14 cellular contexts compared by ENCODE assay signal in genomic region chr10:122329416-122329815, GRCh38. TPM values are rescaled to one million over a fixed set of nuclear protein-coding genes. Genes with fewer than 3 reads are reported as not detected.
DNase-seq lines count a peak whose midpoint lies in the region; ATAC-seq, FAIRE-seq and TF ChIP-seq lines count a peak whose summit lies in the region.
"Had no signal": no experiment of that assay in that cellular context is flagged by ENCODE, and none has a peak within 500 bp of the region (broad histone marks: within the 10 kb centered on the region; RNA-seq: fewer than 3 reads in every experiment).

No MANE protein-coding gene starts in this region.

- no peaks in the 10 kb centered on the region for H4K20me1 ChIP-seq in HepG2 (ENCODE audit: insufficient read depth, low read length)
- H4K20me1 ChIP-seq: BLaER1 treated with 17β-estradiol and CSF1 and Interleukin-3, amounts not matched to agents 10 nM and 100 nM had no signal

- H3K79me2 ChIP-seq in HepG2 (ENCODE audit: insufficient read depth, low read length): peaks cover 8% of the 10 kb centered on the region

- TF ChIP-seq RAD21 in HepG2 (CRISPR knock-in tag; IDR thresholded peaks at IDR 0.05): no peak

- H3K36me3 ChIP-seq in HepG2 (replicated peaks in 1 of 2; ENCODE audit: control insufficient read depth in 1 of 2, insufficient read depth in 2 of 2, low read length in 2 of 2) (no peaks in the 10 kb centered on the region), right lobe of liver (no peaks in the 10 kb centered on the region)
- H3K36me3 ChIP-seq: BLaER1 treated with 17β-estradiol and CSF1 and Interleukin-3, amounts not matched to agents 10 nM and 100 nM; HAP-1 had no signal

- H3K4me1 Mint-ChIP-seq in dendritic cell treated with granulocyte-macrophage colony-stimulating factor and Interleukin-4, amounts not matched to agents 40 ng/mL and 50 ng/mL, for 4 days (ENCODE audit: low read depth): peaks cover 47% of the 10 kb centered on the region
- H3K4me1 Mint-ChIP-seq in osteocyte (ENCODE audit: unreplicated experiment): peaks cover 23% of the 10 kb centered on the region
- H3K4me1 Mint-ChIP-seq in MCF 10A (ENCODE audit: insufficient read depth, unreplicated experiment): peaks cover 7% of the 10 kb centered on the region
- H3K4me1 Mint-ChIP-seq: CD4-positive, CD25-positive, alpha-beta regulatory T cell had no signal

- no peak overlapping the region for H3K9ac ChIP-seq in HepG2 (ENCODE audit: insufficient read depth, low read depth, low read length)
- H3K9ac ChIP-seq: BLaER1 treated with 17β-estradiol and CSF1 and Interleukin-3, amounts not matched to agents 10 nM and 100 nM had no signal

- H3K9me3 ChIP-seq in HepG2 (ENCODE audit: low read length): no peaks in the 10 kb centered on the region
- H3K9me3 ChIP-seq in right lobe of liver: no peaks in the 10 kb centered on the region
- H3K9me3 ChIP-seq: BLaER1 treated with 17β-estradiol and CSF1 and Interleukin-3, amounts not matched to agents 10 nM and 100 nM; HAP-1 had no signal

- peaks cover 29% of the 10 kb centered on the region for H3K27me3 Mint-ChIP-seq in dendritic cell treated with granulocyte-macrophage colony-stimulating factor and Interleukin-4, amounts not matched to agents 40 ng/mL and 50 ng/mL, for 4 days
- H3K27me3 Mint-ChIP-seq in osteocyte (ENCODE audit: unreplicated experiment) (no peaks in the 10 kb centered on the region), MCF 10A (ENCODE audit: insufficient read depth, unreplicated experiment) (no peaks in the 10 kb centered on the region)

- ATAC-seq in HepG2 (no peak), right lobe of liver (no peak)

- no peak for TF ChIP-seq POLR2A in HepG2 (IDR thresholded peaks at IDR 0.05; ENCODE audit: insufficient read depth in 1 of 2, low read depth in 2 of 2, low read length in 2 of 2)
- no peak for TF ChIP-seq POLR2A in right lobe of liver (IDR thresholded peaks at IDR 0.05)

- H3K4me3 Mint-ChIP-seq in dendritic cell treated with granulocyte-macrophage colony-stimulating factor and Interleukin-4, amounts not matched to agents 40 ng/mL and 50 ng/mL, for 4 days: no peak overlapping the region
- H3K4me3 Mint-ChIP-seq in osteocyte (ENCODE audit: unreplicated experiment) (no peak overlapping the region), MCF 10A (ENCODE audit: unreplicated experiment) (no peak overlapping the region)
- H3K4me3 Mint-ChIP-seq: CD4-positive, CD25-positive, alpha-beta regulatory T cell had no signal

- POLR2A ChIA-PET in HepG2 (lab: Yijun Ruan, JAX) (interaction anchor here (1.3 to 7.6 kb wide), 3 partner anchors 15 to 45 kb away, joined by 4 to 141 read pairs (median 4); partner anchors contain the start of gene PLEKHA1), MCF 10A (lab: Yijun Ruan, JAX) (interaction anchor here (0.9 kb wide), 1 partner anchor 22 kb away, joined by 3 read pairs; no protein-coding TSS in a partner anchor)

- in situ Hi-C loops in HepG2 (cut with HindIII; ENCODE audit: extremely low pct_ligation_motif_present, low pct_unique_long_range_greater_than_20kb): no loop called here

- BruUV-seq in HepG2 (replicated peaks; lab: Mats Ljungman, UMichigan) (no TSS peak), MCF 10A (replicated peaks; lab: Mats Ljungman, UMichigan) (no TSS peak)

- no peaks in the 10 kb centered on the region for H3K36me3 Mint-ChIP-seq in dendritic cell treated with granulocyte-macrophage colony-stimulating factor and Interleukin-4, amounts not matched to agents 40 ng/mL and 50 ng/mL, for 4 days (ENCODE audit: low read depth)
- H3K36me3 Mint-ChIP-seq in osteocyte (ENCODE audit: unreplicated experiment): no peaks in the 10 kb centered on the region
- no peaks in the 10 kb centered on the region for H3K36me3 Mint-ChIP-seq in MCF 10A (ENCODE audit: insufficient read depth, unreplicated experiment)
- H3K36me3 Mint-ChIP-seq: CD4-positive, CD25-positive, alpha-beta regulatory T cell had no signal

- no peak for FAIRE-seq in HepG2 (lab: Jason Lieb, UNC)

- TF ChIP-seq CTCF in HepG2 (CRISPR knock-in tag; IDR thresholded peaks at IDR 0.05): no peak
- TF ChIP-seq CTCF in right lobe of liver (IDR thresholded peaks at IDR 0.05): no peak
- no peak for TF ChIP-seq CTCF in osteocyte (IDR thresholded peaks at IDR 0.05)
- TF ChIP-seq CTCF in MCF 10A (IDR thresholded peaks at IDR 0.05; ENCODE audit: unreplicated experiment): no peak

- H3K4me1 ChIP-seq in HepG2 (ENCODE audit: insufficient read depth, low read length) (peaks cover 56% of the 10 kb centered on the region), right lobe of liver (no peaks in the 10 kb centered on the region)
- H3K4me1 ChIP-seq: HAP-1 had no signal

- no peaks in the 10 kb centered on the region for H3K9me3 Mint-ChIP-seq in dendritic cell treated with granulocyte-macrophage colony-stimulating factor and Interleukin-4, amounts not matched to agents 40 ng/mL and 50 ng/mL, for 4 days
- H3K9me3 Mint-ChIP-seq in osteocyte (ENCODE audit: unreplicated experiment): peaks cover 4% of the 10 kb centered on the region
- no peaks in the 10 kb centered on the region for H3K9me3 Mint-ChIP-seq in MCF 10A (ENCODE audit: unreplicated experiment)

- H3K4me2 ChIP-seq in HepG2 (ENCODE audit: low read depth, low read length): no peak overlapping the region

- H3K27ac Mint-ChIP-seq in dendritic cell treated with granulocyte-macrophage colony-stimulating factor and Interleukin-4, amounts not matched to agents 40 ng/mL and 50 ng/mL, for 4 days: peak overlapping the region; percentile 78
- no peak overlapping the region for H3K27ac Mint-ChIP-seq in osteocyte (ENCODE audit: unreplicated experiment)
- no peak overlapping the region for H3K27ac Mint-ChIP-seq in MCF 10A (ENCODE audit: low read depth, unreplicated experiment)
- H3K27ac Mint-ChIP-seq: CD4-positive, CD25-positive, alpha-beta regulatory T cell had no signal

- CTCF ChIA-PET in HepG2 (lab: Yijun Ruan, JAX; ENCODE audit: low intra/inter-chr PET ratio, low total read pairs) (no interaction called here), MCF 10A (lab: Yijun Ruan, JAX) (interaction anchor here (0.7 to 0.9 kb wide), 2 partner anchors 10 to 30 kb away, joined by 3 read pairs; no protein-coding TSS in a partner anchor)

- H3K27me3 ChIP-seq in HepG2 (ENCODE audit: control insufficient read depth in 1 of 2, insufficient read depth in 2 of 2, low read length in 2 of 2) (no peaks in the 10 kb centered on the region), right lobe of liver (no peaks in the 10 kb centered on the region)
- H3K27me3 ChIP-seq: BLaER1 treated with 17β-estradiol and CSF1 and Interleukin-3, amounts not matched to agents 10 nM and 100 nM had no signal

- WGBS in HepG2 (ENCODE audit: low lambda C conversion rate): 93% methylated on average over 12 of the region's 13 CpGs
- 92% methylated on average over 9 of the region's 13 CpGs for WGBS in right lobe of liver (ENCODE audit: insufficient coverage, low coverage, low lambda C conversion rate, missing lambda C conversion rate)

- H3K27ac ChIP-seq in HepG2 (ENCODE audit: extremely low read length, insufficient read depth, low read length): no peak overlapping the region
- no peak overlapping the region for H3K27ac ChIP-seq in right lobe of liver
- H3K27ac ChIP-seq: BLaER1 treated with 17β-estradiol and CSF1 and Interleukin-3, amounts not matched to agents 10 nM and 100 nM had no signal

- intact Hi-C loops in HepG2 (cut with micrococcal nuclease; ENCODE audit: unreplicated experiment) (no loop called here), right lobe of liver (cut with DNase I) (no loop called here), MCF 10A (cut with micrococcal nuclease) (no loop called here)
- intact Hi-C loops in dendritic cell treated with granulocyte-macrophage colony-stimulating factor and Interleukin-4, amounts not matched to agents 40 ng/mL and 50 ng/mL, for 4 days (cut with micrococcal nuclease): no loop called here

- H2AFZ ChIP-seq in HepG2 (ENCODE audit: low read length): no peak overlapping the region

- DNase-seq in HepG2 (ENCODE audit: low spot score): no peak
- DNase-seq in right lobe of liver: no peak
- peak; percentile 72 for DNase-seq in osteocyte (ENCODE audit: extremely low spot score, unreplicated experiment)
- DNase-seq in MCF 10A (ENCODE audit: unreplicated experiment): no peak
- no peak for DNase-seq in AG20443 (ENCODE audit: low spot score)
- DNase-seq in cortex of kidney (lab: John Stamatoyannopoulos, UW): no peak
- DNase-seq: 8988T; CD4-positive, CD25-positive, alpha-beta regulatory T cell; GOT3 had no signal

- TF ChIP-seq EP300 in HepG2 (IDR thresholded peaks at IDR 0.05; ENCODE audit: low read depth in 2 of 2, low read length in 2 of 2): no peak
- TF ChIP-seq EP300 in HepG2 (CRISPR knock-in tag; IDR thresholded peaks at IDR 0.05; ENCODE audit: borderline replicate concordance): no peak

- H3K4me3 ChIP-seq in HepG2 (replicated peaks in 1 of 3; ENCODE audit: insufficient read depth in 1 of 3, low read depth in 2 of 3, low read length in 3 of 3) (no peak overlapping the region), right lobe of liver (no peak overlapping the region)
- H3K4me3 ChIP-seq: BLaER1 treated with 17β-estradiol and CSF1 and Interleukin-3, amounts not matched to agents 10 nM and 100 nM; HAP-1 had no signal

RNA-seq across cellular contexts. Expression of gene PLEKHA1, which starts 45.1 kb away (rescaled TPM):
- 30.8 and 32.2 TPM in 2 replicates for total RNA-seq in HepG2 (2016; rRNA removed; fragmentation: Illumina TruSeq; extraction: Trizol)
- 30.5 and 35.2 TPM in 2 replicates for total RNA-seq in HepG2 (2016; cell fraction: cytosol; rRNA removed; fragmentation: Illumina TruSeq; extraction: Trizol; ENCODE audit: low read depth)
- 31.2 and 31.8 TPM in 2 replicates for total RNA-seq in HepG2 (2016; cell fraction: insoluble cytoplasmic fraction; rRNA removed; fragmentation: Illumina TruSeq; extraction: Trizol)
- 30.6 and 31.8 TPM in 2 replicates for total RNA-seq in HepG2 (2016; cell fraction: membrane; rRNA removed; fragmentation: Illumina TruSeq; extraction: Trizol)
- total RNA-seq in HepG2 (2016; cell fraction: nucleus; rRNA removed; fragmentation: Illumina TruSeq; extraction: Trizol): 49.0 and 52.5 TPM in 2 replicates
- 48.6 and 53.3 TPM in 2 replicates for polyA plus RNA-seq in HepG2 (2011; rRNA removed)
- polyA plus RNA-seq in HepG2 (2011; cell fraction: cytosol; rRNA removed): 22.6 and 33.2 TPM in 2 replicates
- 69.6 and 81.2 TPM in 2 replicates for polyA plus RNA-seq in HepG2 (2011; cell fraction: nucleus; rRNA removed)
- polyA plus RNA-seq in HepG2 (2012): 47.9 and 50.2 TPM in 2 replicates
- polyA plus RNA-seq in HepG2 (2016; cell fraction: cytosol; fragmentation: Illumina TruSeq; extraction: Trizol; ENCODE audit: low read depth): 2.8 and 3.5 TPM in 2 replicates
- polyA plus RNA-seq in HepG2 (2016; cell fraction: insoluble cytoplasmic fraction; fragmentation: Illumina TruSeq; extraction: Trizol; ENCODE audit: low read depth): 26.3 and 29.3 TPM in 2 replicates
- polyA plus RNA-seq in HepG2 (2016; cell fraction: membrane; fragmentation: Illumina TruSeq; extraction: Trizol; ENCODE audit: low read depth): 8.7 and 10.2 TPM in 2 replicates
- polyA plus RNA-seq in HepG2 (2016; cell fraction: nucleus; fragmentation: Illumina TruSeq; extraction: Trizol; ENCODE audit: insufficient read depth, low read depth): 65.7 and 69.7 TPM in 2 replicates
- 15.3 and 18.9 TPM in 2 replicates for polyA minus RNA-seq in HepG2 (2011; rRNA and poly(A)+ RNA removed; ENCODE audit: low replicate concordance)
- polyA minus RNA-seq in HepG2 (2011; cell fraction: cytosol; rRNA and poly(A)+ RNA removed): 28.0 and 35.3 TPM in 2 replicates
- polyA minus RNA-seq in HepG2 (2011; cell fraction: nucleus; rRNA and poly(A)+ RNA removed): 157 and 207 TPM in 2 replicates
- 10 to 100 TPM; 23.1 to 42.2 (median 27.5) TPM for total RNA-seq in right lobe of liver
- 62.8 and 66.9 TPM in 2 replicates for total RNA-seq in osteocyte
- 55.8 and 56.7 TPM in 2 replicates for total RNA-seq in MCF 10A (2022)

RNA-seq across cellular contexts. Expression of gene BTBD16, which starts 58.3 kb away (rescaled TPM):
- total RNA-seq in HepG2 (2016; rRNA removed; fragmentation: Illumina TruSeq; extraction: Trizol) (3.6 and 5.0 TPM in 2 replicates), right lobe of liver (1 to 10 TPM in 5 of 6 experiments, under 1 TPM in 1; 0.98 to 3.0 (median 2.0) TPM), osteocyte (not detected in 2 replicates), MCF 10A (2022) (0.16 TPM in 1 of 2 replicates, not detected in the other)
- total RNA-seq in HepG2 (2016; cell fraction: cytosol; rRNA removed; fragmentation: Illumina TruSeq; extraction: Trizol; ENCODE audit: low read depth): 7.2 and 7.4 TPM in 2 replicates
- 4.0 and 4.7 TPM in 2 replicates for total RNA-seq in HepG2 (2016; cell fraction: insoluble cytoplasmic fraction; rRNA removed; fragmentation: Illumina TruSeq; extraction: Trizol)
- total RNA-seq in HepG2 (2016; cell fraction: membrane; rRNA removed; fragmentation: Illumina TruSeq; extraction: Trizol): 7.3 and 8.5 TPM in 2 replicates
- 3.1 and 3.4 TPM in 2 replicates for total RNA-seq in HepG2 (2016; cell fraction: nucleus; rRNA removed; fragmentation: Illumina TruSeq; extraction: Trizol)
- polyA plus RNA-seq in HepG2 (2011; rRNA removed): 8.0 and 11.9 TPM in 2 replicates
- polyA plus RNA-seq in HepG2 (2011; cell fraction: cytosol; rRNA removed): 8.3 and 9.7 TPM in 2 replicates
- polyA plus RNA-seq in HepG2 (2011; cell fraction: nucleus; rRNA removed): 5.4 and 5.5 TPM in 2 replicates
- 7.8 and 9.0 TPM in 2 replicates for polyA plus RNA-seq in HepG2 (2012)
- polyA plus RNA-seq in HepG2 (2016; cell fraction: cytosol; fragmentation: Illumina TruSeq; extraction: Trizol; ENCODE audit: low read depth): 13.5 and 16.1 TPM in 2 replicates
- polyA plus RNA-seq in HepG2 (2016; cell fraction: insoluble cytoplasmic fraction; fragmentation: Illumina TruSeq; extraction: Trizol; ENCODE audit: low read depth): 10.5 and 11.7 TPM in 2 replicates
- polyA plus RNA-seq in HepG2 (2016; cell fraction: membrane; fragmentation: Illumina TruSeq; extraction: Trizol; ENCODE audit: low read depth): 14.2 and 14.7 TPM in 2 replicates
- polyA plus RNA-seq in HepG2 (2016; cell fraction: nucleus; fragmentation: Illumina TruSeq; extraction: Trizol; ENCODE audit: insufficient read depth, low read depth): 6.5 and 6.6 TPM in 2 replicates
- 0.44 and 32.3 TPM in 2 replicates for polyA minus RNA-seq in HepG2 (2011; rRNA and poly(A)+ RNA removed; ENCODE audit: low replicate concordance)
- 2.9 and 6.7 TPM in 2 replicates for polyA minus RNA-seq in HepG2 (2011; cell fraction: cytosol; rRNA and poly(A)+ RNA removed)
- polyA minus RNA-seq in HepG2 (2011; cell fraction: nucleus; rRNA and poly(A)+ RNA removed): 8.0 and 8.9 TPM in 2 replicates
- total RNA-seq: CD4-positive, CD25-positive, alpha-beta regulatory T cell; Daoy; HT1080 had no signal
